8 cellular contexts compared by ENCODE assay signal in the genomic region with DNA sequence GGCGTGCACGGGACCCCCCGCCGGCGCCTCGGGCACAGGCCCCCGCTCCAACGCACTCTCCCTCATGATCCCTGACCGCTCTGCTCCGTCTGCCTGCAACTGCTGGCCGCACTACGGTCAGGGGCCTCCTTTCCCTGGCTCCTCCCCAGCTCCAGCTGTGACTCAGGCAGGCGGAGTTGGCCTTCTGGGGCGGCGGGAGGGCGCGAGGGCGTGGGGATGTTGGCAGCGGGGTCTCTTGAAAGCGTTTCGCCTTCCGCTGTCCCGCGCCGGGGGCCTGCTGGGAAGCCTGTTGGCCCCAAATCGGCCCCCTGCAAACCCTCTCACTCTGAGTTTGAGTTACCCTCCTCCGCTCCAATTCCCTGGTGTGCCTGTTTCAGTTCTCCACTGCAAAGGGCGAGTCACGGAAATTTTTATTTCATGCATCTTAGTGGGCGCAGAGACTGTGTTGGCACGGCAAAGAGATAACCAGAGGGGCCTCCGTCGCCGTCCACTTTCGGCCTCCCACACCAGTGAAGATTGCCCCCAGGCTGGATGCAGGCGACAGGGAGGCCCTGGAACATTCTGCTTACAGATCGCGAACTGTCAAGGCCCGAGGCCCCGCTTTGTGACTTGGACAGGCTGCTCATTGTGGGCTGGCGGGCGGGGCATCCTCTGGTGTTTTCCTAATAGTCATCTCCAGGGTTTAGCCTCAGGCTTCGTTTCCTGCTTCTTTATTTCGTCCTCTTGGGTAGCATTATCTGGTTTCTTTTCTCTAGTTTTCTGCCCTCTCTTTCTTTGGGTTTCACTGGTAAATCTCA. TPM values are rescaled to one million over a fixed set of nuclear protein-coding genes. Genes with fewer than 3 reads are reported as not detected.
A peak's percentile ranks its signal among the peaks of the same experiment; 100 is the strongest.
DNase-seq lines count a peak whose midpoint lies in the region; ATAC-seq and TF ChIP-seq lines count a peak whose summit lies in the region.

A gene with protein sequence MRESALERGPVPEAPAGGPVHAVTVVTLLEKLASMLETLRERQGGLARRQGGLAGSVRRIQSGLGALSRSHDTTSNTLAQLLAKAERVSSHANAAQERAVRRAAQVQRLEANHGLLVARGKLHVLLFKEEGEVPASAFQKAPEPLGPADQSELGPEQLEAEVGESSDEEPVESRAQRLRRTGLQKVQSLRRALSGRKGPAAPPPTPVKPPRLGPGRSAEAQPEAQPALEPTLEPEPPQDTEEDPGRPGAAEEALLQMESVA (minus strand): TSS at position 91 of the 797 bp plus-strand sequence. CDS start 25 bp downstream, at position 66.

- H3K27me3 ChIP-seq in transverse colon = peaks cover 5% of the 10 kb centered on the region

- no peak for TF ChIP-seq CTCF in nephron (IDR thresholded peaks at IDR 0.05; ENCODE audit: unreplicated experiment in 3 of 3)
- no peak for TF ChIP-seq CTCF in transverse colon (IDR thresholded peaks at IDR 0.05)

- peak within 1 kb of the TSS; percentile 90 to 96 (median 95) for H3K27ac ChIP-seq in transverse colon

- intact Hi-C loops in transverse colon (cut with DNase I; ENCODE audit: low total_unique reads) = no loop called here

- in situ Hi-C loops in transverse colon (cut with MboI; ENCODE audit: low pct_ligation_motif_present in 1 of 4, low pct_unique_long_range_greater_than_20kb in 1 of 4, low sequenced_read_pairs in 3 of 4) = loop anchor here in 1 of 4 donors (25.0 kb wide), 1 partner anchor 283 kb away; the partner anchor contains the start of gene OR56A1

- H3K9me3 ChIP-seq in transverse colon = no peaks in the 10 kb centered on the region

- TF ChIP-seq EP300 in transverse colon (IDR thresholded peaks at IDR 0.05; ENCODE audit: low read depth) = no peak

- peak within 1 kb of the TSS; percentile 87 to 95 (median 88) for H3K4me3 Mint-ChIP-seq in nephron

- ATAC-seq in HG03442 (IDR thresholded peaks at IDR 0.05; ENCODE audit: unreplicated experiment) = peak; percentile 69

- H3K9me3 Mint-ChIP-seq in nephron = no peaks in the 10 kb centered on the region

- WGBS in transverse colon (ENCODE audit: low coverage in 1 of 2), 2 donors = 15 to 40% methylated on average over 2 to 40 of the region's 44 CpGs

- peak within 1 kb of the TSS; percentile 93 to 99 (median 97) for H3K27ac Mint-ChIP-seq in nephron

- DNase-seq in activated gamma-delta T cell treated with anti-CD3 and anti-CD28 coated beads, Interleukin-2, amount 50 U/mL, for 16 hours (ENCODE audit: low read depth) = peak; percentile 1
- DNase-seq in activated gamma-delta T cell treated with Interleukin-2 at 50 U/mL for 16 hours = no peak
- peak; percentile 4 for DNase-seq in activated T-cell treated with anti-CD3 and anti-CD28 coated beads for 4 hours
- DNase-seq in fibroblast of gingiva (ENCODE audit: low read depth) = peak; percentile 90
- DNase-seq in transverse colon = peak; percentile 59
- no peak for DNase-seq in NCI-H524 treated with DMSO at 0.1 percent for 48 hours (lab: John Stamatoyannopoulos, UW)

- no peaks in the 10 kb centered on the region for H3K36me3 Mint-ChIP-seq in nephron (ENCODE audit: low read depth)

- H3K36me3 ChIP-seq in transverse colon = no peaks in the 10 kb centered on the region

- H3K4me1 ChIP-seq in transverse colon = peaks cover 7 to 36% (median 26%) of the 10 kb centered on the region in 4 donors

- peak; percentile 52 for TF ChIP-seq POLR2A in transverse colon (IDR thresholded peaks at IDR 0.05)

- peaks cover 42% of the 10 kb centered on the region for H3K4me1 Mint-ChIP-seq in nephron

- peaks cover 31% of the 10 kb centered on the region for H3K27me3 Mint-ChIP-seq in nephron (ENCODE audit: low read depth)

- peak within 1 kb of the TSS; percentile 37 to 63 (median 54) for H3K4me3 ChIP-seq in transverse colon

RNA-seq across cellular contexts. Expression of the gene that starts here (rescaled TPM):
- total RNA-seq in transverse colon = 100 to 1,000 TPM in 1 of 4 donors, 10 to 100 TPM in 2, 1 to 10 TPM in 1; 8.2 to 124 (median 31.0) TPM

Comparison
In these comparisons a context has a peak if more than half of its experiments do, and no peak if none do; other contexts are left out.
1. DNase-seq: peak in activated gamma-delta T cell treated with anti-CD3 and anti-CD28 coated beads, Interleukin-2, amount 50 U/mL, for 16 hours (single experiment), activated T-cell treated with anti-CD3 and anti-CD28 coated beads for 4 hours (single experiment), fibroblast of gingiva (single experiment) and transverse colon (single experiment); none in activated gamma-delta T cell treated with Interleukin-2 at 50 U/mL for 16 hours (single experiment) and NCI-H524 treated with DMSO at 0.1 percent for 48 hours (single experiment).